ENCODE assay signal across 1 cellular context in the genomic region with DNA sequence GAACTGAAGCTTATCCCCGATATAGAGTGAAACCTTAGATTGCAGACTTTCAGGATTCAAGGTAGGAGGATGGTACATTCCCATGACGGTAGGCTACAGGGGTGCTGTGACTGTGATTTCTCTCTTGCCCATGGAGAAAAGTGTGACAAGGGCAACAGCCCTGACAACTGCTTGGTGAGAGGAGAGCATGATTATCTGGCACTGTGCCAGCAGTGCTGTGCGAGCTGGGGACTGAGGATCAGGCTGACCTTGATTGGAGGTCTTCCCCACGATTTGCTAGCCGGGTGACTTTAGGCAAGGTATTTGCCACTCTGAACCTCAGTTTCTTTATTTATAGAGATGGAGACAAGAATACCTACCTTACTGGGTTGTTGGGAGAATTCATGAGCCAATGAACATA.
TF ChIP-seq lines count a peak whose summit lies in the region.

No MANE protein-coding gene starts in this region.

TF ChIP-seq in GM12878, 131 proteins besides CTCF, POLR2A, EP300 and RAD21 (continued from another document):
- TF ChIP-seq, protein P1, sequence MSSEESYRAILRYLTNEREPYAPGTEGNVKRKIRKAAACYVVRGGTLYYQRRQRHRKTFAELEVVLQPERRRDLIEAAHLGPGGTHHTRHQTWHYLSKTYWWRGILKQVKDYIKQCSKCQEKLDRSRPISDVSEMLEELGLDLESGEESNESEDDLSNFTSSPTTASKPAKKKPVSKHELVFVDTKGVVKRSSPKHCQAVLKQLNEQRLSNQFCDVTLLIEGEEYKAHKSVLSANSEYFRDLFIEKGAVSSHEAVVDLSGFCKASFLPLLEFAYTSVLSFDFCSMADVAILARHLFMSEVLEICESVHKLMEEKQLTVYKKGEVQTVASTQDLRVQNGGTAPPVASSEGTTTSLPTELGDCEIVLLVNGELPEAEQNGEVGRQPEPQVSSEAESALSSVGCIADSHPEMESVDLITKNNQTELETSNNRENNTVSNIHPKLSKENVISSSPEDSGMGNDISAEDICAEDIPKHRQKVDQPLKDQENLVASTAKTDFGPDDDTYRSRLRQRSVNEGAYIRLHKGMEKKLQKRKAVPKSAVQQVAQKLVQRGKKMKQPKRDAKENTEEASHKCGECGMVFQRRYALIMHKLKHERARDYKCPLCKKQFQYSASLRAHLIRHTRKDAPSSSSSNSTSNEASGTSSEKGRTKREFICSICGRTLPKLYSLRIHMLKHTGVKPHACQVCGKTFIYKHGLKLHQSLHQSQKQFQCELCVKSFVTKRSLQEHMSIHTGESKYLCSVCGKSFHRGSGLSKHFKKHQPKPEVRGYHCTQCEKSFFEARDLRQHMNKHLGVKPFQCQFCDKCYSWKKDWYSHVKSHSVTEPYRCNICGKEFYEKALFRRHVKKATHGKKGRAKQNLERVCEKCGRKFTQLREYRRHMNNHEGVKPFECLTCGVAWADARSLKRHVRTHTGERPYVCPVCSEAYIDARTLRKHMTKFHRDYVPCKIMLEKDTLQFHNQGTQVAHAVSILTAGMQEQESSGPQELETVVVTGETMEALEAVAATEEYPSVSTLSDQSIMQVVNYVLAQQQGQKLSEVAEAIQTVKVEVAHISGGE (CRISPR knock-in tag; IDR thresholded peaks at IDR 0.05), result no peak
- no peak for TF ChIP-seq HDAC2 (IDR thresholded peaks at IDR 0.05)
- TF ChIP-seq, protein P2, sequence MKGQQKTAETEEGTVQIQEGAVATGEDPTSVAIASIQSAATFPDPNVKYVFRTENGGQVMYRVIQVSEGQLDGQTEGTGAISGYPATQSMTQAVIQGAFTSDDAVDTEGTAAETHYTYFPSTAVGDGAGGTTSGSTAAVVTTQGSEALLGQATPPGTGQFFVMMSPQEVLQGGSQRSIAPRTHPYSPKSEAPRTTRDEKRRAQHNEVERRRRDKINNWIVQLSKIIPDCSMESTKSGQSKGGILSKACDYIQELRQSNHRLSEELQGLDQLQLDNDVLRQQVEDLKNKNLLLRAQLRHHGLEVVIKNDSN (IDR thresholded peaks at IDR 0.05; ENCODE audit: borderline replicate concordance, extremely low read length, insufficient read depth, low read depth, low read length), result no peak
- TF ChIP-seq KLF5 (IDR thresholded peaks at IDR 0.05; ENCODE audit: partially characterized antibody), result no peak
- TF ChIP-seq DPF2 (IDR thresholded peaks at IDR 0.05), result no peak
